ENCODE assay signal across 6 cellular contexts in genomic region chr11:65539401-65540289, GRCh38. TPM values are rescaled to one million over a fixed set of nuclear protein-coding genes. Genes with fewer than 3 reads are reported as not detected.
DNase-seq lines count a peak whose midpoint lies in the region; ATAC-seq and TF ChIP-seq lines count a peak whose summit lies in the region.

No MANE protein-coding gene starts in this region.

- H3K23ac ChIP-seq in IMR-90 (ENCODE audit: low read depth, low read length), result no peak overlapping the region

- peaks cover 0 to 14% of the 10 kb centered on the region in 2 experiments; a peak in 3 of 4 replicates for H3K79me1 ChIP-seq in IMR-90 (ENCODE audit: low read depth in 1 of 2, low read length in 2 of 2)

- peaks cover 17% of the 10 kb centered on the region for H4K20me1 ChIP-seq in IMR-90 (ENCODE audit: insufficient read depth, low read length)

- no peak overlapping the region for H2BK120ac ChIP-seq in IMR-90 (ENCODE audit: low read depth, low read length)

- 0 out of 2 replicates have a peak overlapping the region, but pooled peaks have one; percentile 52 for H3K4ac ChIP-seq in IMR-90 (ENCODE audit: low read depth, low read length)

- no peaks in the 10 kb centered on the region; the same call in 1 of the 2 replicates for H3K9me1 ChIP-seq in IMR-90 (ENCODE audit: insufficient read depth, low read length)

- dilution Hi-C loops in IMR-90 (cut with HindIII; ENCODE audit: low sequenced_read_pairs, unreplicated experiment), result no loop called here

- no peak overlapping the region for H3K56ac ChIP-seq in IMR-90 (ENCODE audit: extremely low read depth, insufficient read depth, low read length)

- no peaks in the 10 kb centered on the region for H3K27me3 ChIP-seq in IMR-90 (ENCODE audit: control insufficient read depth, insufficient read depth, low read length)
- no peaks in the 10 kb centered on the region for H3K27me3 ChIP-seq in effector memory CD4-positive, alpha-beta T cell (replicated peaks; ENCODE audit: control insufficient read depth, insufficient read depth, low read length, poor library complexity, severe bottlenecking)
- H3K27me3 ChIP-seq in sigmoid colon, result no peaks in the 10 kb centered on the region

- no peak for TF ChIP-seq EP300 in sigmoid colon (IDR thresholded peaks at IDR 0.05)

- peak overlapping the region; percentile 96 for H2AK9ac ChIP-seq in IMR-90 (replicated peaks; ENCODE audit: low read depth, low read length, poor library complexity)

- H4K5ac ChIP-seq in IMR-90 (ENCODE audit: low read depth, low read length), result no peak overlapping the region

- H3K4me1 ChIP-seq in IMR-90 (ENCODE audit: control insufficient read depth, insufficient read depth, low read length) (peaks cover 5% of the 10 kb centered on the region; the same call in 1 of the 2 replicates), sigmoid colon (peaks cover 0 to 30% (median 26%) of the 10 kb centered on the region in 4 donors)
- H3K4me1 ChIP-seq in effector memory CD4-positive, alpha-beta T cell (ENCODE audit: control insufficient read depth, insufficient read depth, low read length, poor library complexity, severe bottlenecking), result peaks cover 14% of the 10 kb centered on the region

- no TSS peak for BruUV-seq in IMR-90 (replicated peaks; lab: Mats Ljungman, UMichigan)

- no peak overlapping the region for H2BK15ac ChIP-seq in IMR-90 (ENCODE audit: low read depth, low read length)

- 55% methylated on average over 38 of the region's 90 CpGs; no CpG with 5 or more reads in 1 of the 2 experiments for WGBS in IMR-90 (ENCODE audit: extremely low coverage in 2 of 2, insufficient read length in 1 of 2), 2 experiments
- WGBS in sigmoid colon, 2 donors, result 30 to 38% methylated on average over 90 of the region's 90 CpGs

- no peak overlapping the region; the same call in 1 of the 2 replicates for H3K27ac ChIP-seq in IMR-90 (ENCODE audit: insufficient read depth, low read length)
- peak overlapping the region; percentile 66 for H3K27ac ChIP-seq in effector memory CD4-positive, alpha-beta T cell (ENCODE audit: insufficient read depth, low read length, poor library complexity, severe bottlenecking)
- H3K27ac ChIP-seq in sigmoid colon, result peak overlapping the region; percentile 90 to 94 (median 91)

- H3K14ac ChIP-seq in IMR-90 (replicated peaks; ENCODE audit: low read depth, low read length), result no peak overlapping the region

- TF ChIP-seq POLR2A in IMR-90 (IDR thresholded peaks at IDR 0.05; ENCODE audit: low read depth, low read length), result no peak
- no peak for TF ChIP-seq POLR2A in sigmoid colon (IDR thresholded peaks at IDR 0.05)
- TF ChIP-seq POLR2A in erythroblast (IDR thresholded peaks at IDR 0.05; ENCODE audit: low read length), result no peak

- no peaks in the 10 kb centered on the region for H3K9me3 ChIP-seq in IMR-90 (ENCODE audit: control insufficient read depth, insufficient read depth, low read length)
- no peaks in the 10 kb centered on the region for H3K9me3 ChIP-seq in effector memory CD4-positive, alpha-beta T cell (ENCODE audit: control insufficient read depth, low read length)
- no peaks in the 10 kb centered on the region for H3K9me3 ChIP-seq in sigmoid colon

- no peak for ATAC-seq in IMR-90 (ENCODE audit: low read depth)

- DNase-seq in GM20000 (ENCODE audit: low spot score), result peak; percentile 93
- no peak for DNase-seq in IMR-90
- no peak for DNase-seq in effector memory CD4-positive, alpha-beta T cell
- peak; percentile 70 for DNase-seq in sigmoid colon
- no peak for DNase-seq in erythroblast (lab: John Stamatoyannopoulos, UW)
- no peak for DNase-seq in A172 (ENCODE audit: low spot score)

- H4K91ac ChIP-seq in IMR-90 (ENCODE audit: insufficient read depth, low read depth, low read length), result no peak overlapping the region; the same call in 1 of the 2 replicates

- H3K18ac ChIP-seq in IMR-90 (ENCODE audit: low read depth, low read length), result no peak overlapping the region

- H2BK20ac ChIP-seq in IMR-90 (ENCODE audit: low read depth, low read length), result no peak overlapping the region

- no peak overlapping the region for H4K8ac ChIP-seq in IMR-90 (ENCODE audit: low read depth in 2 of 2, low read length in 2 of 2)

- H2AFZ ChIP-seq in IMR-90 (replicated peaks; ENCODE audit: low read length, poor library complexity), result peak overlapping the region; percentile 100

- in situ Hi-C loops in IMR-90 (cut with MboI; ENCODE audit: low sequenced_read_pairs), result no loop called here

- 0 out of 2 replicates have a peak overlapping the region, but pooled peaks have one; percentile 16 for H2AK5ac ChIP-seq in IMR-90 (ENCODE audit: low read depth, low read length)

- intact Hi-C loops in IMR-90 (cut with micrococcal nuclease) (loop anchor here (1.0 kb wide), 1 partner anchor 18 kb away; no protein-coding TSS in a partner anchor), sigmoid colon (cut with DNase I) (loop anchor here (1.0 to 5.0 kb wide), 3 partner anchors 17 to 68 kb away; no protein-coding TSS in a partner anchor)

- peak overlapping the region; percentile 93; the same call in 1 of the 2 replicates for H3K4me2 ChIP-seq in IMR-90 (ENCODE audit: low read depth, low read length)

- CTCF ChIA-PET in IMR-90 (lab: Yijun Ruan, JAX), result interaction anchor here (0.9 to 2.8 kb wide), 5 partner anchors 15 to 54 kb away, joined by 3 to 15 read pairs (median 9); partner anchors contain the start of genes FAM89B, SCYL1 and ZNRD2

- H3K36me3 ChIP-seq in IMR-90 (ENCODE audit: control insufficient read depth, insufficient read depth, low read length) (peaks cover 45% of the 10 kb centered on the region), sigmoid colon (peaks cover 0 to 58% (median 28%) of the 10 kb centered on the region in 4 donors)
- H3K36me3 ChIP-seq in effector memory CD4-positive, alpha-beta T cell (ENCODE audit: control insufficient read depth, insufficient read depth, low read length), result peaks cover 30% of the 10 kb centered on the region

- POLR2A ChIA-PET in IMR-90 (lab: Charles Lee; ENCODE audit: unreplicated experiment), result no interaction called here

- TF ChIP-seq RAD21 in IMR-90 (IDR thresholded peaks at IDR 0.05; ENCODE audit: low read length), result no peak

- H3K9ac ChIP-seq in IMR-90 (ENCODE audit: low read depth, low read length), result no peak overlapping the region

- H2BK5ac ChIP-seq in IMR-90 (ENCODE audit: low read depth, low read length, poor library complexity, severe bottlenecking), result peak overlapping the region; percentile 45

- TF ChIP-seq CTCF in GM20000 (IDR thresholded peaks at IDR 0.05; ENCODE audit: extremely low read depth, missing control alignments), result no peak
- TF ChIP-seq CTCF in IMR-90 (conservative IDR thresholded peaks at IDR 0.05; ENCODE audit: low read depth, low read length), result no peak
- TF ChIP-seq CTCF in sigmoid colon (IDR thresholded peaks at IDR 0.05), result no peak

- H3K4me3 ChIP-seq in IMR-90 (ENCODE audit: insufficient read depth, low read depth, low read length), result peak overlapping the region; percentile 59; the same call in 1 of the 2 replicates
- H3K4me3 ChIP-seq in effector memory CD4-positive, alpha-beta T cell (ENCODE audit: insufficient read depth, low read depth, low read length, poor library complexity, severe bottlenecking), result peak overlapping the region; percentile 63
- H3K4me3 ChIP-seq in sigmoid colon, result peak overlapping the region; percentile 31 to 52 (median 50)

TF ChIP-seq in IMR-90, 13 proteins besides CTCF, POLR2A, EP300 and RAD21 (continues in another document):
- no peak for TF ChIP-seq RCOR1 (IDR thresholded peaks at IDR 0.05; ENCODE audit: insufficient replicate concordance, low read length)

RNA-seq across cellular contexts. Expression of gene SCYL1, which starts 14.8 kb away (rescaled TPM):
- 95.8 and 96.4 TPM in 2 replicates for total RNA-seq in IMR-90 (2012; rRNA removed)
- polyA plus RNA-seq in IMR-90 (2012; rRNA removed), result 150 and 172 TPM in 2 replicates
- polyA plus RNA-seq in IMR-90 (2012; cell fraction: cytosol; rRNA removed), result 166 and 172 TPM in 2 replicates
- polyA plus RNA-seq in IMR-90 (2012; cell fraction: nucleus; rRNA removed; ENCODE audit: low replicate concordance), result 173 and 359 TPM in 2 replicates
- 100 to 1,000 TPM in 1 of 4 donors, 10 to 100 TPM in 3; 67.1 to 100 (median 77.7) TPM for total RNA-seq in sigmoid colon
- polyA plus RNA-seq in sigmoid colon, result 10 to 100 TPM; 57.3 to 66.1 (median 61.7) TPM
- total RNA-seq in A172 (2014; rRNA removed; shearing (Covaris generic)), result 65.6 and 70.6 TPM in 2 replicates

RNA-seq across cellular contexts. Expression of gene LTBP3, which starts 18.5 kb away (rescaled TPM):
- total RNA-seq in IMR-90 (2012; rRNA removed), result 6.6 and 8.3 TPM in 2 replicates
- 145 and 216 TPM in 2 replicates for polyA plus RNA-seq in IMR-90 (2012; rRNA removed)
- polyA plus RNA-seq in IMR-90 (2012; cell fraction: cytosol; rRNA removed), result 229 and 255 TPM in 2 replicates
- 685 and 1,572 TPM in 2 replicates for polyA plus RNA-seq in IMR-90 (2012; cell fraction: nucleus; rRNA removed; ENCODE audit: low replicate concordance)
- total RNA-seq in sigmoid colon, result 100 to 1,000 TPM in 2 of 4 donors, 10 to 100 TPM in 2; 79.6 to 268 (median 117) TPM
- polyA plus RNA-seq in sigmoid colon, result 10 to 100 TPM in 1 of 3 donors, 1 to 10 TPM in 2; 3.9 to 34.0 (median 9.6) TPM
- total RNA-seq in A172 (2014; rRNA removed; shearing (Covaris generic)), result 13.2 and 25.6 TPM in 2 replicates

RNA-seq across cellular contexts. Expression of gene ZNRD2, which starts 30.6 kb away (rescaled TPM):
- total RNA-seq in IMR-90 (2012; rRNA removed) (69.7 and 75.6 TPM in 2 replicates), sigmoid colon (10 to 100 TPM; 24.9 to 61.0 (median 58.5) TPM)
- polyA plus RNA-seq in IMR-90 (2012; rRNA removed) (90.3 and 113 TPM in 2 replicates), sigmoid colon (10 to 100 TPM; 30.7 to 52.6 (median 36.6) TPM)
- 68.6 and 112 TPM in 2 replicates for polyA plus RNA-seq in IMR-90 (2012; cell fraction: cytosol; rRNA removed)
- polyA plus RNA-seq in IMR-90 (2012; cell fraction: nucleus; rRNA removed; ENCODE audit: low replicate concordance), result 56.1 and 132 TPM in 2 replicates
- 46.9 and 57.0 TPM in 2 replicates for total RNA-seq in A172 (2014; rRNA removed; shearing (Covaris generic))

RNA-seq across cellular contexts. Expression of gene FAM89B, which starts 32.7 kb away (rescaled TPM):
- total RNA-seq in IMR-90 (2012; rRNA removed), result 12.0 and 14.2 TPM in 2 replicates
- 65.5 and 86.6 TPM in 2 replicates for polyA plus RNA-seq in IMR-90 (2012; rRNA removed)
- polyA plus RNA-seq in IMR-90 (2012; cell fraction: cytosol; rRNA removed), result 20.7 and 84.1 TPM in 2 replicates
- polyA plus RNA-seq in IMR-90 (2012; cell fraction: nucleus; rRNA removed; ENCODE audit: low replicate concordance), result 26.4 and 80.1 TPM in 2 replicates
- 10 to 100 TPM; 61.2 to 96.7 (median 91.6) TPM for total RNA-seq in sigmoid colon
- 10 to 100 TPM; 34.0 to 63.3 (median 38.4) TPM for polyA plus RNA-seq in sigmoid colon
- total RNA-seq in A172 (2014; rRNA removed; shearing (Covaris generic)), result 39.2 and 62.8 TPM in 2 replicates

RNA-seq across cellular contexts. Expression of gene EHBP1L1, which starts 36.2 kb away (rescaled TPM):
- total RNA-seq in IMR-90 (2012; rRNA removed) (10.0 and 13.3 TPM in 2 replicates), sigmoid colon (100 to 1,000 TPM; 148 to 366 (median 194) TPM)
- polyA plus RNA-seq in IMR-90 (2012; rRNA removed) (27.4 and 29.0 TPM in 2 replicates), sigmoid colon (10 to 100 TPM; 31.2 to 71.2 (median 71.2) TPM)
- 13.2 and 27.4 TPM in 2 replicates for polyA plus RNA-seq in IMR-90 (2012; cell fraction: cytosol; rRNA removed)
- polyA plus RNA-seq in IMR-90 (2012; cell fraction: nucleus; rRNA removed; ENCODE audit: low replicate concordance), result 82.3 and 155 TPM in 2 replicates
- 50.1 and 83.3 TPM in 2 replicates for total RNA-seq in A172 (2014; rRNA removed; shearing (Covaris generic))

Comparison
In these comparisons a context has a peak if more than half of its experiments do, and no peak if none do; other contexts are left out.
1. DNase-seq: peak in GM20000 (single experiment) and sigmoid colon (single experiment); none in IMR-90 (single experiment), effector memory CD4-positive, alpha-beta T cell (0 of 3), erythroblast (0 of 2) and A172 (single experiment).
2. Peak in every context shown above with its lines, with median percentiles within 50 percentile points of each other: H3K4me3 ChIP-seq.